ENCODE assay signal across 21 cellular contexts in genomic region chr6:126172151-126172550, GRCh38.
"Had no signal": no experiment of that assay in that cellular context is flagged by ENCODE, and none has a peak within 500 bp of the region (broad histone marks: within the 10 kb centered on the region; RNA-seq: fewer than 3 reads in every experiment).

No MANE protein-coding gene starts in this region.

- H3K4me1 Mint-ChIP-seq: endodermal cell had no signal

- DNase-seq: dermis blood vessel endothelial cell; endodermal cell; erythroblast; foreskin keratinocyte; immature natural killer cell; left ventricle myocardium superior; mesenchymal stem cell; midbrain; psoas muscle; retina; spleen; stimulated activated CD4-positive, alpha-beta T cell treated with anti-CD3 and anti-CD28 coated beads, Interleukin-15, amount 100 ng/mL, for 24 hours; stimulated activated CD4-positive, alpha-beta T cell treated with anti-CD3 and anti-CD28 coated beads, Interleukin-1b, Interleukin-23, amount 100 ng/mL, for 48 hours; stimulated activated CD4-positive, alpha-beta T cell treated with anti-CD3 and anti-CD28 coated beads, Interleukin-4, amount 100 ng/mL, for 24 hours; upper lobe of right lung had no signal

- H3K27me3 Mint-ChIP-seq: natural killer cell treated with Interleukin-12 subunit alpha and Interleukin-12 subunit beta and Interleukin-15 and Interleukin-18, amount 100 ng/mL, for 72 hours; stimulated activated memory B cell treated with anti-CD40 and anti-IgM and Interleukin-4, amounts not matched to agents 10 μg/mL and 1 μg/mL and 100 μg/mL, for 72 hours; stimulated activated naive CD8-positive, alpha-beta T cell treated with anti-CD3 and anti-CD28 coated beads, Interleukin-15, Interleukin-2, amounts not matched to agents 100 ng/mL and 50 ng/mL, for 24 hours had no signal

- H3K9me3 Mint-ChIP-seq: endodermal cell; immature natural killer cell; natural killer cell treated with Interleukin-12 subunit alpha and Interleukin-12 subunit beta and Interleukin-15 and Interleukin-18, amount 100 ng/mL, for 72 hours; stimulated activated memory B cell treated with anti-CD40 and anti-IgM and Interleukin-4, amounts not matched to agents 10 μg/mL and 1 μg/mL and 100 μg/mL, for 72 hours; stimulated activated naive CD8-positive, alpha-beta T cell treated with anti-CD3 and anti-CD28 coated beads, Interleukin-15, Interleukin-2, amounts not matched to agents 100 ng/mL and 50 ng/mL, for 24 hours had no signal

- H3K27ac Mint-ChIP-seq: endodermal cell; immature natural killer cell; natural killer cell treated with Interleukin-12 subunit alpha and Interleukin-12 subunit beta and Interleukin-15 and Interleukin-18, amount 100 ng/mL, for 72 hours; stimulated activated memory B cell treated with anti-CD40 and anti-IgM and Interleukin-4, amounts not matched to agents 10 μg/mL and 1 μg/mL and 100 μg/mL, for 72 hours; stimulated activated naive CD8-positive, alpha-beta T cell treated with anti-CD3 and anti-CD28 coated beads, Interleukin-15, Interleukin-2, amounts not matched to agents 100 ng/mL and 50 ng/mL, for 24 hours had no signal

- H3K36me3 Mint-ChIP-seq: immature natural killer cell; natural killer cell treated with Interleukin-12 subunit alpha and Interleukin-12 subunit beta and Interleukin-15 and Interleukin-18, amount 100 ng/mL, for 72 hours had no signal

- H3K4me3 ChIP-seq: lung, psoas muscle, spleen, tibial nerve, upper lobe of right lung, vagina had no signal

- H3K4me3 Mint-ChIP-seq: endodermal cell; immature natural killer cell; natural killer cell treated with Interleukin-12 subunit alpha and Interleukin-12 subunit beta and Interleukin-15 and Interleukin-18, amount 100 ng/mL, for 72 hours; stimulated activated memory B cell treated with anti-CD40 and anti-IgM and Interleukin-4, amounts not matched to agents 10 μg/mL and 1 μg/mL and 100 μg/mL, for 72 hours; stimulated activated naive CD8-positive, alpha-beta T cell treated with anti-CD3 and anti-CD28 coated beads, Interleukin-15, Interleukin-2, amounts not matched to agents 100 ng/mL and 50 ng/mL, for 24 hours had no signal
